ENCODE assay signal across 8 cellular contexts in genomic region chr1:50959303-50959912, GRCh38. TPM values are rescaled to one million over a fixed set of nuclear protein-coding genes. Genes with fewer than 3 reads are reported as not detected.
DNase-seq lines count a peak whose midpoint lies in the region; ATAC-seq and TF ChIP-seq lines count a peak whose summit lies in the region.

No MANE protein-coding gene starts in this region.

- H4K20me1 ChIP-seq in Loucy (ENCODE audit: insufficient read depth, low read length, poor library complexity, severe bottlenecking) = peaks cover 31% of the 10 kb centered on the region

- H3K27me3 ChIP-seq in CD4-positive, alpha-beta memory T cell (ENCODE audit: insufficient read depth, low read length) = no peaks in the 10 kb centered on the region
- no peaks in the 10 kb centered on the region for H3K27me3 ChIP-seq in Loucy (ENCODE audit: insufficient read depth, low read length, poor library complexity, severe bottlenecking)
- no peaks in the 10 kb centered on the region for H3K27me3 ChIP-seq in left ventricle myocardium inferior (ENCODE audit: low read depth)
- no peaks in the 10 kb centered on the region for H3K27me3 ChIP-seq in sigmoid colon

- no peak for TF ChIP-seq CTCF in Loucy (conservative IDR thresholded peaks at IDR 0.05; ENCODE audit: low read length)
- TF ChIP-seq CTCF in left ventricle myocardium inferior (IDR thresholded peaks at IDR 0.05; ENCODE audit: borderline replicate concordance) = no peak
- TF ChIP-seq CTCF in sigmoid colon (IDR thresholded peaks at IDR 0.05) = no peak

- intact Hi-C loops in CD4-positive, alpha-beta memory T cell (cut with micrococcal nuclease) = no loop called here
- intact Hi-C loops in left ventricle myocardium inferior (cut with micrococcal nuclease) (no loop called here), sigmoid colon (cut with DNase I) (no loop called here)

- H3K4me2 ChIP-seq in Loucy (ENCODE audit: low read depth, low read length, poor library complexity, severe bottlenecking) = peak overlapping the region; percentile 96

- peak overlapping the region; percentile 90 for H3K9ac ChIP-seq in Loucy (ENCODE audit: low read depth, low read length, poor library complexity, severe bottlenecking)

- H3K4me1 Mint-ChIP-seq in CD4-positive, alpha-beta memory T cell = peaks cover 16 to 26% (median 23%) of the 10 kb centered on the region in 4 donors

- peaks cover 0 to 2% (median 0%) of the 10 kb centered on the region in 8 donors for H3K9me3 Mint-ChIP-seq in CD4-positive, alpha-beta memory T cell

- peak overlapping the region; percentile 77 to 96 (median 90) for H3K4me3 Mint-ChIP-seq in CD4-positive, alpha-beta memory T cell

- no peaks in the 10 kb centered on the region for H3K36me3 ChIP-seq in CD4-positive, alpha-beta memory T cell (ENCODE audit: insufficient read depth, low read length)
- H3K36me3 ChIP-seq in Loucy (ENCODE audit: insufficient read depth, low read length) (no peaks in the 10 kb centered on the region), left ventricle myocardium inferior (no peaks in the 10 kb centered on the region), sigmoid colon (no peaks in the 10 kb centered on the region)

- no peak for TF ChIP-seq POLR2A in sigmoid colon (IDR thresholded peaks at IDR 0.05)

- H3K9me3 ChIP-seq in CD4-positive, alpha-beta memory T cell (ENCODE audit: control insufficient read depth in 1 of 2, low read length in 2 of 2) = no peaks in the 10 kb centered on the region
- H3K9me3 ChIP-seq in Loucy (ENCODE audit: insufficient read depth, low read depth, low read length) (no peaks in the 10 kb centered on the region), left ventricle myocardium inferior (replicated peaks) (no peaks in the 10 kb centered on the region), sigmoid colon (no peaks in the 10 kb centered on the region)

- POLR2A ChIA-PET in CD4-positive, alpha-beta memory T cell (lab: Charles Lee; ENCODE audit: partially characterized antibody) = interaction anchor here (1.7 to 4.6 kb wide), 3 partner anchors 10 to 277 kb away, joined by 9 to 122 read pairs (median 44); partner anchors contain the start of genes CDKN2C and RNF11

- no peaks in the 10 kb centered on the region for H3K9me2 ChIP-seq in Loucy (replicated peaks; ENCODE audit: low read depth, low read length)

- WGBS in sigmoid colon, 2 donors = 1% methylated on average over 38 of the region's 38 CpGs

- peaks cover 0 to 7% of the 10 kb centered on the region in 2 donors for H3K36me3 Mint-ChIP-seq in CD4-positive, alpha-beta memory T cell

- H3K4me1 ChIP-seq in CD4-positive, alpha-beta memory T cell (ENCODE audit: insufficient read depth, low read length) = peaks cover 13% of the 10 kb centered on the region
- H3K4me1 ChIP-seq in Loucy (ENCODE audit: insufficient read depth, low read length, poor library complexity, severe bottlenecking) (peaks cover 41% of the 10 kb centered on the region), left ventricle myocardium inferior (peaks cover 43% of the 10 kb centered on the region), sigmoid colon (peaks cover 0 to 20% (median 17%) of the 10 kb centered on the region in 4 donors)

- peak overlapping the region; percentile 70 to 94 (median 92) for H3K27ac Mint-ChIP-seq in CD4-positive, alpha-beta memory T cell

- peak overlapping the region; percentile 66; the same call in 1 of the 2 replicates for H2AFZ ChIP-seq in Loucy (ENCODE audit: low read length)

- CTCF ChIA-PET in CD4-positive, alpha-beta memory T cell (lab: Charles Lee; ENCODE audit: partially characterized antibody) = interaction anchor here (1.2 to 1.7 kb wide), 5 partner anchors 9 to 30 kb away, joined by 3 to 9 read pairs (median 4); partner anchors contain the start of gene CDKN2C

- H3K27me3 Mint-ChIP-seq in CD4-positive, alpha-beta memory T cell = no peaks in the 10 kb centered on the region

- no peak for TF ChIP-seq EP300 in sigmoid colon (IDR thresholded peaks at IDR 0.05)

- peak in 3 of 5 donors; percentile 13 to 51 (median 15) for DNase-seq in CD4-positive, alpha-beta memory T cell
- DNase-seq in activated T-helper 9 cell treated with anti-CD3 and anti-CD28 coated beads, Interleukin-2, amount 50 U/mL, for 16 hours (ENCODE audit: low read depth) = peak; percentile 6
- DNase-seq in left ventricle myocardium inferior (no peak), sigmoid colon (peak; percentile 72), midbrain (lab: John Stamatoyannopoulos, UW) (no peak)

- H3K79me2 ChIP-seq in Loucy (ENCODE audit: insufficient read depth, low read length) = peaks cover 76% of the 10 kb centered on the region

- peak; percentile 18 for ATAC-seq in GM18873 (IDR thresholded peaks at IDR 0.05; ENCODE audit: low FRiP score, unreplicated experiment)
- ATAC-seq in GM18519 (IDR thresholded peaks at IDR 0.05; ENCODE audit: low FRiP score, unreplicated experiment) = no peak

- peak overlapping the region; percentile 75 to 89 for H3K4me3 ChIP-seq in CD4-positive, alpha-beta memory T cell (ENCODE audit: low read length in 2 of 2)
- peak overlapping the region; percentile 97 for H3K4me3 ChIP-seq in Loucy (ENCODE audit: low read length, poor library complexity, severe bottlenecking)
- H3K4me3 ChIP-seq in left ventricle myocardium inferior = peak overlapping the region; percentile 79
- peak overlapping the region; percentile 69 to 80 (median 72) for H3K4me3 ChIP-seq in sigmoid colon

- peak overlapping the region; percentile 63 for H3K27ac ChIP-seq in CD4-positive, alpha-beta memory T cell (ENCODE audit: low read depth, low read length)
- H3K27ac ChIP-seq in left ventricle myocardium inferior (replicated peaks) (peak overlapping the region; percentile 93), sigmoid colon (peak overlapping the region; percentile 83 to 91 (median 88))

- no peaks in the 10 kb centered on the region for H3F3A ChIP-seq in Loucy (ENCODE audit: low read depth)

RNA-seq across cellular contexts. Expression of gene FAF1, which starts 0.7 kb away (rescaled TPM):
- 10 to 100 TPM; 50.0 to 57.7 TPM for total RNA-seq in CD4-positive, alpha-beta memory T cell
- polyA plus RNA-seq in CD4-positive, alpha-beta memory T cell = 10 to 100 TPM; 36.0 to 60.2 TPM
- 80.0 TPM for total RNA-seq in left ventricle myocardium inferior
- 10 to 100 TPM; 53.9 to 59.3 (median 55.6) TPM for total RNA-seq in sigmoid colon
- polyA plus RNA-seq in sigmoid colon = 10 to 100 TPM; 27.5 to 39.0 (median 31.0) TPM

RNA-seq across cellular contexts. Expression of gene CDKN2C, which starts 10.6 kb away (rescaled TPM):
- total RNA-seq in CD4-positive, alpha-beta memory T cell = 1 to 10 TPM; 7.7 to 9.2 TPM
- polyA plus RNA-seq in CD4-positive, alpha-beta memory T cell = 10 to 100 TPM; 12.9 to 14.8 TPM
- total RNA-seq in left ventricle myocardium inferior = 12.8 TPM
- 10 to 100 TPM; 25.8 to 31.7 (median 29.6) TPM for total RNA-seq in sigmoid colon
- 10 to 100 TPM; 10.9 to 13.5 (median 12.0) TPM for polyA plus RNA-seq in sigmoid colon

Comparison
In these comparisons a context has a peak if more than half of its experiments do, and no peak if none do; other contexts are left out.
1. DNase-seq: peak in CD4-positive, alpha-beta memory T cell (3 of 5), activated T-helper 9 cell treated with anti-CD3 and anti-CD28 coated beads, Interleukin-2, amount 50 U/mL, for 16 hours (single experiment) and sigmoid colon (single experiment); none in left ventricle myocardium inferior (single experiment) and midbrain (single experiment).
2. Peak in every context shown above with its lines, with median percentiles within 50 percentile points of each other: H3K27ac ChIP-seq and H3K4me3 ChIP-seq.